ENCODE assay signal across 17 cellular contexts in genomic region chr5:39604491-39604890, GRCh38.
A peak's percentile ranks its signal among the peaks of the same experiment; 100 is the strongest.
DNase-seq lines count a peak whose midpoint lies in the region; ATAC-seq and TF ChIP-seq lines count a peak whose summit lies in the region.
"Had no signal": no experiment of that assay in that cellular context is flagged by ENCODE, and none has a peak within 500 bp of the region (broad histone marks: within the 10 kb centered on the region; RNA-seq: fewer than 3 reads in every experiment).

No MANE protein-coding gene starts in this region.

- H3K4me3 ChIP-seq in cardiac fibroblast (replicated peaks in 1 of 2; ENCODE audit: low read depth in 2 of 2, low read length in 2 of 2) = no peak overlapping the region
- H3K4me3 ChIP-seq: MG63 had no signal

- peak; percentile 54 for DNase-seq in NCI-H748 treated with DMSO at 0.1 percent for 48 hours (lab: John Stamatoyannopoulos, UW)
- DNase-seq in cardiac fibroblast (ENCODE audit: low read depth in 2 of 2) = peak; percentile 14 to 54
- DNase-seq in iris pigment epithelial cell (ENCODE audit: low read depth) = peak; percentile 63
- DNase-seq in sciatic nerve (ENCODE audit: low spot score) = no peak
- DNase-seq in NCI-H1436 (lab: John Stamatoyannopoulos, UW) = no peak
- DNase-seq: BE2C; CD8-positive, alpha-beta T cell; GF-D8; H9; KG1; MG63; NCI-H1105 treated with DMSO at 0.1 percent for 48 hours; NCI-H187 treated with DMSO at 0.1 percent for 48 hours; NCI-H2171 treated with DMSO at 0.1 percent for 48 hours; SIG-M5 had no signal

- ATAC-seq in sciatic nerve (peak; percentile 51), GM21515 (IDR thresholded peaks at IDR 0.05; ENCODE audit: unreplicated experiment) (no peak), HG02852 (IDR thresholded peaks at IDR 0.05; ENCODE audit: unreplicated experiment) (no peak)
- ATAC-seq: CD8-positive, alpha-beta T cell had no signal

- intact Hi-C loops in sciatic nerve (cut with DNase I) = no loop called here

- no peak for TF ChIP-seq CTCF in cardiac fibroblast (IDR thresholded peaks at IDR 0.05; ENCODE audit: low read depth, low read length)

Comparison
In these comparisons a context has a peak if more than half of its experiments do, and no peak if none do; other contexts are left out.
1. DNase-seq: peak in NCI-H748 treated with DMSO at 0.1 percent for 48 hours (single experiment), cardiac fibroblast (2 of 2) and iris pigment epithelial cell (single experiment); none in sciatic nerve (single experiment) and NCI-H1436 (single experiment).